ENCODE assay signal across 8 cellular contexts in the genomic region with DNA sequence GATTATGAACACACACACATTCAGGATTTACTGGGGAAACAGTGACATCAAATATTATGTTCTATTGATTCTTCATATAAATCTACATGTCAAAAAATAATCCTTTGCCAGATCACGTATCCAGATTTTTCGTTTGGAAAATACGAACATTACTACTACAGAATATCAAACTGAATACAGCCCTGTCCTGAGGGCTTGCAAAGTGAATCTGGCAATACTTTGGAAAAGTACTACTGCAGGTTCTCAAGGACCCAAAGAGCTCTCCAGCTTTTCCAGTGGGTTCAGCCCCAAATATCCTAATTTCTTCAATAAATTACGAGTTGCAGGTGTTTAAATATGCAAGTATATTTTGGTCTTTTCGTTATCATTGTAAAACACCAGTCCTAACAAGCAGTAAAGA. TPM values are rescaled to one million over a fixed set of nuclear protein-coding genes. Genes with fewer than 3 reads are reported as not detected.
DNase-seq lines count a peak whose midpoint lies in the region; ATAC-seq and TF ChIP-seq lines count a peak whose summit lies in the region.

No MANE protein-coding gene starts in this region.

- H3K27me3 Mint-ChIP-seq in IgD-negative memory B cell: peaks cover 5% of the 10 kb centered on the region

- peak; percentile 11 for ATAC-seq in GM19452 (IDR thresholded peaks at IDR 0.05; ENCODE audit: unreplicated experiment)

- no peak for TF ChIP-seq CTCF in BE2C (IDR thresholded peaks at IDR 0.05; ENCODE audit: low read depth, low read length)

- peak overlapping the region; percentile 83 to 96 for H3K9ac ChIP-seq in mucosa of rectum (ENCODE audit: low read depth in 1 of 2, low read length in 2 of 2)

- H3K36me3 Mint-ChIP-seq in IgD-negative memory B cell: no peaks in the 10 kb centered on the region

- H3K4me1 ChIP-seq in BE2C: no peaks in the 10 kb centered on the region
- peaks cover 0 to 7% of the 10 kb centered on the region in 2 donors for H3K4me1 ChIP-seq in mucosa of rectum (ENCODE audit: control insufficient read depth in 2 of 2, insufficient read depth in 2 of 2, low read length in 2 of 2)

- H3K27ac Mint-ChIP-seq in IgD-negative memory B cell: peak overlapping the region; percentile 92 to 97 (median 94)

- H3K9me3 ChIP-seq in BE2C (peaks cover 7% of the 10 kb centered on the region), mucosa of rectum (ENCODE audit: control insufficient read depth in 2 of 2, low read length in 2 of 2) (peaks cover 0 to 2% of the 10 kb centered on the region in 2 donors)

- peak overlapping the region; percentile 98 to 100 (median 99) for H3K4me3 Mint-ChIP-seq in IgD-negative memory B cell

- H3K4me3 ChIP-seq in BE2C (ENCODE audit: low read depth, low read length) (peak overlapping the region; percentile 96), mucosa of rectum (ENCODE audit: low read length in 2 of 2) (peak overlapping the region; percentile 87 to 98)

- H3K9me3 Mint-ChIP-seq in IgD-negative memory B cell: peaks cover 0 to 4% (median 2%) of the 10 kb centered on the region in 3 donors

- H3K4me1 Mint-ChIP-seq in IgD-negative memory B cell: peaks cover 15 to 30% (median 26%) of the 10 kb centered on the region in 3 donors

- H3K27me3 ChIP-seq in BE2C (no peaks in the 10 kb centered on the region), mucosa of rectum (ENCODE audit: control insufficient read depth in 2 of 2, insufficient read depth in 2 of 2, low read length in 2 of 2) (no peaks in the 10 kb centered on the region)

- H3K36me3 ChIP-seq in BE2C (no peaks in the 10 kb centered on the region), mucosa of rectum (ENCODE audit: control insufficient read depth in 2 of 2, insufficient read depth in 2 of 2, low read length in 2 of 2) (no peaks in the 10 kb centered on the region)

- DNase-seq in BE2C: no peak
- DNase-seq in cerebellar cortex (ENCODE audit: low spot score): peak; percentile 38
- DNase-seq in T-helper 9 cell: no peak
- DNase-seq in LoVo (ENCODE audit: low spot score): no peak
- DNase-seq in NCI-H1092 treated with DMSO at 0.1 percent for 48 hours (lab: John Stamatoyannopoulos, UW): no peak

- no peak overlapping the region for H3K27ac ChIP-seq in mucosa of rectum (ENCODE audit: low read depth in 2 of 2, low read length in 2 of 2)

RNA-seq across cellular contexts. Expression of gene NDUFS4, which starts 0.4 kb away (rescaled TPM):
- 119 TPM for polyA plus RNA-seq in BE2C (2012; ENCODE audit: insufficient read depth, insufficient read length, low read depth)
- 77.0 TPM for polyA plus RNA-seq in IgD-negative memory B cell
